14 cellular contexts compared by ENCODE assay signal in genomic region chr1:41540886-41541591, GRCh38. TPM values are rescaled to one million over a fixed set of nuclear protein-coding genes. Genes with fewer than 3 reads are reported as not detected.
DNase-seq lines count a peak whose midpoint lies in the region; ATAC-seq and TF ChIP-seq lines count a peak whose summit lies in the region.
"Had no signal": no experiment of that assay in that cellular context is flagged by ENCODE, and none has a peak within 500 bp of the region (broad histone marks: within the 10 kb centered on the region; RNA-seq: fewer than 3 reads in every experiment).

No MANE protein-coding gene starts in this region.

- H3K79me2 ChIP-seq in mammary epithelial cell (ENCODE audit: insufficient read depth, low read length) = no peaks in the 10 kb centered on the region

- peak; percentile 6 for DNase-seq in mammary epithelial cell
- no peak for DNase-seq in breast epithelium (ENCODE audit: low spot score in 2 of 2)
- peak; percentile 30 for DNase-seq in RWPE2 (ENCODE audit: low spot score)
- DNase-seq in fibroblast of the aortic adventitia (ENCODE audit: low read depth) = peak; percentile 34
- DNase-seq in substantia nigra (lab: John Stamatoyannopoulos, UW) = peak in 8 of 49 donors; percentile 4 to 36 (median 13)
- no peak for DNase-seq in NOMO-1 (lab: John Stamatoyannopoulos, UW; ENCODE audit: unreplicated experiment in 2 of 2)
- no peak for DNase-seq in effector CD8-positive, alpha-beta T cell (lab: John Stamatoyannopoulos, UW)
- no peak for DNase-seq in CD14-positive monocyte (ENCODE audit: low spot score)
- DNase-seq: activated CD4-positive, alpha-beta T cell treated with anti-CD3 and anti-CD28 coated beads for 1 hour; NCI-H2171; stimulated activated CD4-positive, alpha-beta T cell treated with anti-CD3 and anti-CD28 coated beads, Interleukin-4, amount 100 ng/mL, for 1 hour had no signal

- ATAC-seq in RWPE2 (ENCODE audit: low read depth) = no peak

- peaks cover 0 to 2% (median 2%) of the 10 kb centered on the region in 3 donors for H3K27me3 Mint-ChIP-seq in CD14-positive monocyte (ENCODE audit: low read depth in 3 of 3)

- H3K27ac ChIP-seq in mammary epithelial cell (ENCODE audit: insufficient read depth, low read depth, low read length) (no peak overlapping the region), breast epithelium (no peak overlapping the region), RWPE2 (ENCODE audit: poor library complexity, severe bottlenecking) (no peak overlapping the region), substantia nigra (ENCODE audit: low read depth, low read length, poor library complexity, severe bottlenecking) (peak overlapping the region; percentile 56)
- H3K27ac ChIP-seq: epithelial cell of prostate, Peyer's patch, tibial nerve had no signal

- no TSS peak for BruUV-seq in mammary epithelial cell (replicated peaks; lab: Mats Ljungman, UMichigan)

- H3K9me3 ChIP-seq in mammary epithelial cell (replicated peaks; ENCODE audit: insufficient read depth, low read length) (no peaks in the 10 kb centered on the region), breast epithelium (no peaks in the 10 kb centered on the region), RWPE2 (ENCODE audit: severe bottlenecking) (no peaks in the 10 kb centered on the region)
- H3K9me3 ChIP-seq: Peyer's patch, tibial nerve had no signal

- no peak overlapping the region for H2AFZ ChIP-seq in mammary epithelial cell (ENCODE audit: low read depth, low read length)

- WGBS in mammary epithelial cell (ENCODE audit: low coverage, missing lambda C conversion rate) = 94% methylated on average over 9 of the region's 10 CpGs

- H3K36me3 Mint-ChIP-seq in CD14-positive monocyte = peaks cover 33 to 39% of the 10 kb centered on the region in 2 donors

- in situ Hi-C loops in mammary epithelial cell (cut with MboI; ENCODE audit: low sequenced_read_pairs in 2 of 2) = no loop called here

- no peak overlapping the region for H3K27ac Mint-ChIP-seq in CD14-positive monocyte

- H3K4me1 ChIP-seq in mammary epithelial cell (ENCODE audit: insufficient read depth, low read length) (no peaks in the 10 kb centered on the region), breast epithelium (no peaks in the 10 kb centered on the region), RWPE2 (ENCODE audit: insufficient read depth, poor library complexity, severe bottlenecking) (no peaks in the 10 kb centered on the region)

- H3K4me3 ChIP-seq in mammary epithelial cell (replicated peaks in 1 of 3; ENCODE audit: insufficient read depth in 1 of 3, low read depth in 2 of 3, low read length in 3 of 3) (no peak overlapping the region), breast epithelium (no peak overlapping the region), RWPE2 (ENCODE audit: severe bottlenecking) (no peak overlapping the region), fibroblast of the aortic adventitia (ENCODE audit: low read depth, low read length) (no peak overlapping the region)
- H3K4me3 ChIP-seq: Peyer's patch, tibial nerve had no signal

- dilution Hi-C loops in mammary epithelial cell (cut with HindIII; ENCODE audit: low sequenced_read_pairs) = no loop called here

- H3K9me3 Mint-ChIP-seq in CD14-positive monocyte = peaks cover 0 to 3% (median 1%) of the 10 kb centered on the region in 7 donors

- CTCF ChIA-PET in mammary epithelial cell (lab: Charles Lee; ENCODE audit: low non-redundant PET) = no interaction called here

- TF ChIP-seq POLR2A in breast epithelium (IDR thresholded peaks at IDR 0.05) = no peak

- no peaks in the 10 kb centered on the region for H4K20me1 ChIP-seq in mammary epithelial cell (ENCODE audit: insufficient read depth, low read length)

- intact Hi-C loops in mammary epithelial cell (cut with micrococcal nuclease) (no loop called here), breast epithelium (cut with DNase I; ENCODE audit: low total_unique reads) (no loop called here), CD14-positive monocyte (cut with micrococcal nuclease) (no loop called here)

- H3K27me3 ChIP-seq in mammary epithelial cell (ENCODE audit: insufficient read depth, low read length) (no peaks in the 10 kb centered on the region), breast epithelium (no peaks in the 10 kb centered on the region), RWPE2 (ENCODE audit: insufficient read depth, poor library complexity, severe bottlenecking) (no peaks in the 10 kb centered on the region)
- H3K27me3 ChIP-seq: Peyer's patch, tibial nerve had no signal

- peaks cover 10% of the 10 kb centered on the region for H3K4me1 Mint-ChIP-seq in CD14-positive monocyte

- no peaks in the 10 kb centered on the region for H3K36me3 ChIP-seq in mammary epithelial cell (ENCODE audit: insufficient read depth, low read length)
- no peaks in the 10 kb centered on the region for H3K36me3 ChIP-seq in breast epithelium
- H3K36me3 ChIP-seq in RWPE2 (ENCODE audit: low read depth) = no peaks in the 10 kb centered on the region
- H3K36me3 ChIP-seq: Peyer's patch, tibial nerve had no signal

- no peak overlapping the region for H3K9ac ChIP-seq in mammary epithelial cell (ENCODE audit: insufficient read depth, low read length)

- TF ChIP-seq CTCF in mammary epithelial cell (conservative IDR thresholded peaks at IDR 0.05 in 1 of 2, IDR thresholded peaks at IDR 0.05 in 1 of 2; ENCODE audit: extremely low read depth in 1 of 2, insufficient read depth in 1 of 2, low read depth in 1 of 2, low read length in 2 of 2) (no peak), breast epithelium (IDR thresholded peaks at IDR 0.05) (no peak), RWPE2 (IDR thresholded peaks at IDR 0.05; ENCODE audit: poor library complexity, severe bottlenecking) (no peak), fibroblast of the aortic adventitia (IDR thresholded peaks at IDR 0.05; ENCODE audit: insufficient read depth, low read length) (no peak), CD14-positive monocyte (IDR thresholded peaks at IDR 0.05) (no peak)

- H3K4me3 Mint-ChIP-seq in CD14-positive monocyte = no peak overlapping the region

- H3K4me2 ChIP-seq in mammary epithelial cell (ENCODE audit: insufficient read depth, low read depth, low read length) = no peak overlapping the region

RNA-seq across cellular contexts. Expression of gene EDN2, which starts 56.6 kb away (rescaled TPM):
- 1 to 10 TPM in 1 of 2 donors, under 1 TPM in 1; 0.56 to 1.3 TPM for total RNA-seq in mammary epithelial cell
- polyA plus RNA-seq in mammary epithelial cell = 1.4 TPM
- not detected for polyA minus RNA-seq in mammary epithelial cell
- total RNA-seq in breast epithelium = 1 to 10 TPM in 2 of 3 donors, not detected in 1; 2.3 to 3.8 TPM
- not detected in 2 replicates for total RNA-seq in fibroblast of the aortic adventitia (ENCODE audit: low replicate concordance)
- polyA plus RNA-seq in CD14-positive monocyte = not detected

Comparison
In these comparisons a context has a peak if more than half of its experiments do, and no peak if none do; other contexts are left out.
1. DNase-seq: peak in mammary epithelial cell (single experiment), RWPE2 (single experiment) and fibroblast of the aortic adventitia (single experiment); none in breast epithelium (0 of 2), NOMO-1 (0 of 2), effector CD8-positive, alpha-beta T cell (single experiment) and CD14-positive monocyte (single experiment).